Comparison of ENCODE assay signal across 16 cellular contexts in the genomic region with DNA sequence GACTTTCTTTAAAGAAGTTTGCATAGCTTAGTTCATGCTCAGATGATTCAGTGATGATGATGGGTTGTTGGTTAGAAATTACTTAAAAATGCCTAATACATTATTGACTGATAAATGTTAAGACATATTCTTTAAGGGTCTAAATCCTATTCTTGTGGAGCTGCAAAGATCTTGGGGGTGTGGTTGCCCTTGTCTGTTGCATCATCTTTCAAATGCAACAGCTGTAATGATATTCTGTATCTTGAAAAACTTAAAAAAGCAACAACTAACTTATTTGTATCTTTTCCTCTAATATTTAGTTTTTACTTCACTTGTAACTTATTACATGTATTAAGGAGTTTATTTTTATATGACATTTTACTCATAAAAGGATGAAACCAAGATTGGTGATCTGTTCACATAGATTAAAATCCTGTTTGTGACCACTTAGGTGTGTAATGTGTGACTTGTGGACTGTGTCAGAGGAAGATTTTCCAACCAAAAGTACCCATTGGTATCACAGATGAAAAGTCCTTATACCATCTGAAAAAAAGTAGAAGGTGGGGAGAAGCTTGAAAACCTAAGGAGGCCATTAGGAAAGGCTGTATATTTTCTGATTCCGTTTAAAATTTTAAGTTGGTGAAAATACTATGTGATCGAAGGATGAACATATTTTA.
"Had no signal": no experiment of that assay in that cellular context is flagged by ENCODE, and none has a peak within 500 bp of the region (broad histone marks: within the 10 kb centered on the region; RNA-seq: fewer than 3 reads in every experiment).

No MANE protein-coding gene starts in this region.

- H3K27me3 Mint-ChIP-seq: activated CD4-positive, alpha-beta memory T cell treated with anti-CD3 and anti-CD28 coated beads for 36 hours; activated naive CD8-positive, alpha-beta T cell treated with anti-CD3 and anti-CD28 coated beads, Interleukin-2, amount 10 ng/mL, durations not matched to agents 7 days and 5 days; stimulated activated memory B cell treated with anti-CD40 and anti-IgM and Interleukin-4, amounts not matched to agents 10 μg/mL and 1 μg/mL and 100 μg/mL, for 72 hours; type B pancreatic cell had no signal

- H3K36me3 ChIP-seq: ascending aorta, cardiac muscle cell, lower lobe of right lung, suprapubic skin had no signal

- H3K4me3 Mint-ChIP-seq: activated CD4-positive, alpha-beta memory T cell treated with anti-CD3 and anti-CD28 coated beads for 36 hours; activated naive CD8-positive, alpha-beta T cell treated with anti-CD3 and anti-CD28 coated beads, Interleukin-2, amount 10 ng/mL, durations not matched to agents 7 days and 5 days; stimulated activated memory B cell treated with anti-CD40 and anti-IgM and Interleukin-4, amounts not matched to agents 10 μg/mL and 1 μg/mL and 100 μg/mL, for 72 hours; T-helper 1 cell treated with Interleukin-12 subunit alpha and Interleukin-12 subunit beta and Interleukin-4 antibody, amounts not matched to agents 30 μg/mL and 1 μg/mL, for 36 hours; type B pancreatic cell had no signal

- ATAC-seq: lower lobe of right lung; right cardiac atrium; stimulated activated memory B cell treated with anti-CD40 and anti-IgM and Interleukin-4, amounts not matched to agents 10 μg/mL and 1 μg/mL and 100 μg/mL, for 72 hours had no signal

- H3K9me3 ChIP-seq: ascending aorta, lower lobe of right lung, suprapubic skin had no signal

- H3K27ac ChIP-seq: ascending aorta, cardiac muscle cell, lower lobe of right lung, suprapubic skin had no signal

- H3K27me3 ChIP-seq: ascending aorta, cardiac muscle cell, suprapubic skin had no signal

- H3K4me3 ChIP-seq: ascending aorta, cardiac muscle cell, lower lobe of right lung, suprapubic skin had no signal

- H3K9me3 Mint-ChIP-seq: activated CD4-positive, alpha-beta memory T cell treated with anti-CD3 and anti-CD28 coated beads for 36 hours; activated naive CD8-positive, alpha-beta T cell treated with anti-CD3 and anti-CD28 coated beads, Interleukin-2, amount 10 ng/mL, durations not matched to agents 7 days and 5 days; stimulated activated memory B cell treated with anti-CD40 and anti-IgM and Interleukin-4, amounts not matched to agents 10 μg/mL and 1 μg/mL and 100 μg/mL, for 72 hours; T-helper 1 cell treated with Interleukin-12 subunit alpha and Interleukin-12 subunit beta and Interleukin-4 antibody, amounts not matched to agents 30 μg/mL and 1 μg/mL, for 36 hours; type B pancreatic cell had no signal

- DNase-seq: activated CD4-positive, alpha-beta memory T cell treated with anti-CD3 and anti-CD28 coated beads for 36 hours; activated CD4-positive, CD25-positive, alpha-beta regulatory T cell treated with anti-CD3 and anti-CD28 coated beads, Interleukin-2, amount 50 U/mL, for 72 hours; activated gamma-delta T cell treated with Interleukin-2 at 50 U/mL for 16 hours; activated naive CD8-positive, alpha-beta T cell treated with anti-CD3 and anti-CD28 coated beads, Interleukin-2, amount 10 ng/mL, durations not matched to agents 7 days and 5 days; activated T-cell treated with anti-CD3 and anti-CD28 coated beads, Interleukin-2, amount 50 U/mL, for 48 hours; hypothalamus; lower lobe of right lung; midbrain; posterior cingulate gyrus; right cardiac atrium had no signal

- H3K27ac Mint-ChIP-seq: activated CD4-positive, alpha-beta memory T cell treated with anti-CD3 and anti-CD28 coated beads for 36 hours; activated naive CD8-positive, alpha-beta T cell treated with anti-CD3 and anti-CD28 coated beads, Interleukin-2, amount 10 ng/mL, durations not matched to agents 7 days and 5 days; stimulated activated memory B cell treated with anti-CD40 and anti-IgM and Interleukin-4, amounts not matched to agents 10 μg/mL and 1 μg/mL and 100 μg/mL, for 72 hours; T-helper 1 cell treated with Interleukin-12 subunit alpha and Interleukin-12 subunit beta and Interleukin-4 antibody, amounts not matched to agents 30 μg/mL and 1 μg/mL, for 36 hours; type B pancreatic cell had no signal

- H3K36me3 Mint-ChIP-seq: activated CD4-positive, alpha-beta memory T cell treated with anti-CD3 and anti-CD28 coated beads for 36 hours; activated naive CD8-positive, alpha-beta T cell treated with anti-CD3 and anti-CD28 coated beads, Interleukin-2, amount 10 ng/mL, durations not matched to agents 7 days and 5 days; stimulated activated memory B cell treated with anti-CD40 and anti-IgM and Interleukin-4, amounts not matched to agents 10 μg/mL and 1 μg/mL and 100 μg/mL, for 72 hours; type B pancreatic cell had no signal
